In the genomic region with DNA sequence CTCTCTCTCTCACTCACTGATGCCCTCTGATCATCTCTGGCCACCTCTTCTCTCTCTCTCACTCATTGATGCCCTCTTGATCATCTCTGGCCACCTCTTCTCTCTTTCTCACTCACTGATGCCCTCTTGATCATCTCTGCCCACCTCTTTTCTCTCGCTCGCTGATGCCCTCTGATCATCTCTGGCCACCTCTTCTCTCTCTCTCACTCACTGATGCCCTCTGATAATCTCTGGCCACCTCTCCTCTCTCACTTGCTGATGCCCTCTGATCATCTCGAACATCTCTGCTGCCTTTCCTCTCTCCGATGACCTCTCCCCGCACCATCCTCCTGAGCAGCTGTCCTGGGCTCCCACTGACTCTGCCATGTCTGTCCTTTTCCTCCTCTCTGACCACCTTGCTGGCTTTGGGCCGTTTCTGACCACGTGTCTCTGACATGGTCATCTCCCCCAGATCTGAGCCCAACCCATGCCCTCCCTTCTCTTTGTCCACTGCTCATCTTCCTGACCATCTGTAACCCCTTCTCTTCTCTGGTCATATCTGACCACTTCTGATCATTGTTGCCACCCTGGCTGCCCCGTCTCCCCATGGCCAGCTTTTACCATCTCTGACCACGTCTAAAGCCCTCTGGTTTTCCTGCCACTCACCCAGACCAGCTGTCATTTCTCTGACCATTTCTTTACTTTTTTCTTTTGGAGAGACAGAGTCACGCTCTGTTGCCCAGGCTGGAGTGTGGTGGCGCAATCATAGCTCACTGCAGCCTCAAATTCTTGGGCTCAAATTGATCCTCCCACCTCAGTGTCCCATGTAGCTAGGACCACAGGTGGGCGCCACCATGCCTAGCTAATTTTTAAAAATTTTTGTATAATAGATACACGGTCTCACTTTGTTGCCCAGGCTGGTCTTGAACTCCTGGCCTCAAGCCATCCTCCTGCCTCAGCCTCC, we compare ENCODE assay signal across 14 cellular contexts. TPM values are rescaled to one million over a fixed set of nuclear protein-coding genes. Genes with fewer than 3 reads are reported as not detected.
DNase-seq lines count a peak whose midpoint lies in the region; ATAC-seq and TF ChIP-seq lines count a peak whose summit lies in the region.
"Had no signal": no experiment of that assay in that cellular context is flagged by ENCODE, and none has a peak within 500 bp of the region (broad histone marks: within the 10 kb centered on the region; RNA-seq: fewer than 3 reads in every experiment).

No MANE protein-coding gene starts in this region.

- BruUV-seq in HCT116 (replicated peaks; lab: Mats Ljungman, UMichigan), result no TSS peak

- intact Hi-C loops in HCT116 (cut with micrococcal nuclease), result loop anchor here (10.0 kb wide), 1 partner anchor 394 kb away; a partner anchor contains a TSS
- intact Hi-C loops in stomach (cut with DNase I; ENCODE audit: low total_unique reads), result no loop called here

- ATAC-seq in HCT116, result no peak
- no peak for ATAC-seq in HG02852 (IDR thresholded peaks at IDR 0.05; ENCODE audit: unreplicated experiment)

- peak in 1 of 3 experiments; percentile 11; a peak in 1 of 6 replicates for TF ChIP-seq CTCF in HCT116 (IDR thresholded peaks at IDR 0.05 in 2 of 3, conservative IDR thresholded peaks at IDR 0.05 in 1 of 3; ENCODE audit: borderline replicate concordance in 1 of 3, insufficient read depth in 1 of 3, low read depth in 2 of 3, low read length in 2 of 3)
- no peak for TF ChIP-seq CTCF in VCaP (conservative IDR thresholded peaks at IDR 0.05)
- no peak for TF ChIP-seq CTCF in fibroblast of lung (conservative IDR thresholded peaks at IDR 0.05 in 1 of 2, IDR thresholded peaks at IDR 0.05 in 1 of 2; ENCODE audit: low read depth in 1 of 2, low read length in 2 of 2)
- TF ChIP-seq CTCF in stomach (IDR thresholded peaks at IDR 0.05), result no peak

- TF ChIP-seq RAD21 in HCT116 (IDR thresholded peaks at IDR 0.05; ENCODE audit: low read depth), result no peak

- no peaks in the 10 kb centered on the region for H3K9me2 ChIP-seq in HCT116 (ENCODE audit: insufficient read depth)

- CTCF ChIA-PET in HCT116 (lab: Charles Lee), result no interaction called here

- H3K27ac ChIP-seq in HCT116 (ENCODE audit: low read depth, low read length), result no peak overlapping the region
- H3K27ac ChIP-seq in VCaP, result peak overlapping the region; percentile 82; the same call in 1 of the 2 replicates
- H3K27ac ChIP-seq in fibroblast of lung (ENCODE audit: insufficient read depth, low read length), result no peak overlapping the region
- H3K27ac ChIP-seq in stomach, result peak overlapping the region in 1 of 5 donors; percentile 92
- H3K27ac ChIP-seq: neutrophil had no signal

- no peak for TF ChIP-seq EP300 in stomach (IDR thresholded peaks at IDR 0.05)

- H3K4me2 ChIP-seq in HCT116 (ENCODE audit: low read length) (peak overlapping the region; percentile 97; the same call in 1 of the 2 replicates), fibroblast of lung (ENCODE audit: extremely low read depth, insufficient read depth, low read length) (peak overlapping the region; percentile 49)

- 70 to 82% (median 78%) methylated on average over 13 of the region's 13 CpGs for WGBS in stomach, 5 donors

- H3K79me2 ChIP-seq in HCT116 (ENCODE audit: insufficient read depth, low read length) (peaks cover 20% of the 10 kb centered on the region), fibroblast of lung (ENCODE audit: control insufficient read depth, insufficient read depth, low read length) (no peaks in the 10 kb centered on the region)

- no peak for TF ChIP-seq POLR2A in HCT116 (IDR thresholded peaks at IDR 0.05; ENCODE audit: borderline replicate concordance, extremely low read depth, insufficient read depth, insufficient read length)
- no peak for TF ChIP-seq POLR2A in stomach (IDR thresholded peaks at IDR 0.05)

- no peak overlapping the region for H3K9ac ChIP-seq in HCT116 (ENCODE audit: low read length)
- no peak overlapping the region for H3K9ac ChIP-seq in fibroblast of lung (ENCODE audit: insufficient read depth, low read length)

- RAD21 ChIA-PET in HCT116 (lab: Charles Lee; ENCODE audit: low non-redundant PET in 1 of 2, low total read pairs in 2 of 2, uncharacterized antibody in 2 of 2, unreplicated experiment in 2 of 2), result no interaction called here

- H3K9me3 ChIP-seq in HCT116 (ENCODE audit: control insufficient read depth in 1 of 2, insufficient read depth in 1 of 2, low read depth in 1 of 2, low read length in 2 of 2) (no peaks in the 10 kb centered on the region), fibroblast of lung (ENCODE audit: control insufficient read depth, insufficient read depth, low read depth, low read length) (no peaks in the 10 kb centered on the region), stomach (no peaks in the 10 kb centered on the region)
- H3K9me3 ChIP-seq: neutrophil had no signal

- peaks cover 16 to 19% of the 10 kb centered on the region in 2 experiments; a peak in 3 of 4 replicates for H3K4me1 ChIP-seq in HCT116 (ENCODE audit: control insufficient read depth in 1 of 2, insufficient read depth in 2 of 2, low read length in 2 of 2)
- H3K4me1 ChIP-seq in fibroblast of lung (ENCODE audit: control insufficient read depth, extremely low read depth, insufficient read depth, low read length), result peaks cover 5% of the 10 kb centered on the region
- peaks cover 25 to 45% (median 33%) of the 10 kb centered on the region in 4 donors for H3K4me1 ChIP-seq in stomach

- H4K20me1 ChIP-seq in HCT116 (ENCODE audit: insufficient read depth), result no peaks in the 10 kb centered on the region
- H4K20me1 ChIP-seq in fibroblast of lung (ENCODE audit: control insufficient read depth, extremely low read depth, insufficient read depth, low read length), result no peaks in the 10 kb centered on the region

- POLR2A ChIA-PET in HCT116 (lab: Charles Lee), result no interaction called here

- H2AFZ ChIP-seq in HCT116 (ENCODE audit: low read depth, low read length, poor library complexity, severe bottlenecking) (no peak overlapping the region), fibroblast of lung (ENCODE audit: low read length) (no peak overlapping the region)

- DNase-seq in HCT116 (ENCODE audit: low read depth, low spot score) (no peak), fibroblast of lung (ENCODE audit: low read depth in 2 of 2) (no peak), renal cortical epithelial cell (ENCODE audit: low read depth) (peak; percentile 7), stomach (no peak), HUDEP-2 (lab: John Stamatoyannopoulos, UW; ENCODE audit: unreplicated experiment in 76 of 76) (no peak)
- no peak for DNase-seq in stimulated activated naive CD4-positive, alpha-beta T cell treated with Interleukin-2 at 50 U/mL for 16 hours (lab: John Stamatoyannopoulos, UW)
- DNase-seq: GOT3; NK-92 treated with Interleukin-12 subunit alpha and Interleukin-12 subunit beta, amount 100 ng/mL, for 24 hours had no signal

- H3K27me3 ChIP-seq in HCT116 (ENCODE audit: insufficient read depth, low read length), result no peaks in the 10 kb centered on the region
- no peaks in the 10 kb centered on the region for H3K27me3 ChIP-seq in fibroblast of lung (ENCODE audit: control insufficient read depth, insufficient read depth, low read length)
- peaks cover 0 to 5% (median 0%) of the 10 kb centered on the region in 3 donors for H3K27me3 ChIP-seq in stomach

- H3K36me3 ChIP-seq in HCT116 (ENCODE audit: control insufficient read depth in 1 of 2, insufficient read depth in 2 of 2, low read length in 2 of 2), result no peaks in the 10 kb centered on the region; a peak in 2 of 4 replicates
- peaks cover 4% of the 10 kb centered on the region for H3K36me3 ChIP-seq in fibroblast of lung (ENCODE audit: control insufficient read depth, insufficient read depth, low read length)
- H3K36me3 ChIP-seq in stomach, result peaks cover 18 to 47% (median 38%) of the 10 kb centered on the region in 4 donors
- H3K36me3 ChIP-seq: neutrophil had no signal

- H3K4me3 ChIP-seq in HCT116 (replicated peaks in 1 of 2; ENCODE audit: low read depth in 1 of 2, low read length in 2 of 2) (no peak overlapping the region), fibroblast of lung (replicated peaks in 1 of 4; ENCODE audit: control extremely low read depth in 1 of 4, insufficient read depth in 1 of 4, low read depth in 3 of 4, low read length in 4 of 4) (peak overlapping the region in 1 of 4 experiments; percentile 65), stomach (peak overlapping the region in 2 of 4 donors; percentile 68 to 82)

RNA-seq across cellular contexts. Expression of a gene that starts 2.4 kb away (rescaled TPM):
- total RNA-seq in HCT116 (2021; ENCODE audit: unreplicated experiment) (18.8 TPM), fibroblast of lung (2.6 and 3.1 TPM in 2 replicates), renal cortical epithelial cell (0.52 and 6.3 TPM in 2 replicates), stomach (10 to 100 TPM in 2 of 5 donors, 1 to 10 TPM in 2, under 1 TPM in 1; 0.73 to 48.1 (median 4.0) TPM)
- 15.1 and 15.3 TPM in 2 replicates for polyA plus RNA-seq in HCT116 (2012)
- polyA plus RNA-seq in fibroblast of lung (2.2 and 2.6 TPM in 2 replicates), stomach (1 to 10 TPM; 2.0 to 6.7 (median 2.6) TPM)
- 6.6 and 9.6 TPM in 2 replicates for polyA plus RNA-seq in fibroblast of lung (2012)
- polyA minus RNA-seq in fibroblast of lung (ENCODE audit: low replicate concordance), result 9.7 and 12.2 TPM in 2 replicates

RNA-seq across cellular contexts. Expression of a gene that starts 30.5 kb away (rescaled TPM):
- total RNA-seq in HCT116 (2021; ENCODE audit: unreplicated experiment), result 0.49 TPM
- not detected in 2 replicates for polyA plus RNA-seq in HCT116 (2012)
- 0.26 TPM in 1 of 2 replicates, not detected in the other for total RNA-seq in fibroblast of lung
- polyA plus RNA-seq in fibroblast of lung, result not detected in 2 replicates
- 0.31 TPM in 1 of 2 replicates, not detected in the other for polyA plus RNA-seq in fibroblast of lung (2012)
- not detected in 2 replicates for polyA minus RNA-seq in fibroblast of lung (ENCODE audit: low replicate concordance)
- total RNA-seq in renal cortical epithelial cell, result not detected in 2 replicates
- total RNA-seq in stomach, result 10 to 100 TPM in 2 of 5 donors, 1 to 10 TPM in 1, not detected in 2; 9.4 to 72.3 (median 14.1) TPM
- 100 to 1,000 TPM in 1 of 3 donors, 10 to 100 TPM in 2; 38.4 to 106 (median 87.2) TPM for polyA plus RNA-seq in stomach
- total RNA-seq: activated CD8-positive, alpha-beta memory T cell treated with anti-CD3 and anti-CD28 coated beads for 36 hours; endothelial cell of umbilical vein; HT1080 had no signal
- polyA plus RNA-seq: endothelial cell of umbilical vein had no signal

RNA-seq across cellular contexts. Expression of a gene that starts 36.2 kb away (rescaled TPM):
- 1.2 TPM for total RNA-seq in HCT116 (2021; ENCODE audit: unreplicated experiment)
- polyA plus RNA-seq in HCT116 (2012), result 0.59 and 1.2 TPM in 2 replicates
- 1.0 and 2.0 TPM in 2 replicates for total RNA-seq in fibroblast of lung
- polyA plus RNA-seq in fibroblast of lung, result 0.14 and 0.16 TPM in 2 replicates
- 0.73 and 0.76 TPM in 2 replicates for polyA plus RNA-seq in fibroblast of lung (2012)
- polyA minus RNA-seq in fibroblast of lung (ENCODE audit: low replicate concordance), result 3.5 TPM in 1 of 2 replicates, not detected in the other
- total RNA-seq in renal cortical epithelial cell, result not detected in 2 replicates
- total RNA-seq in stomach, result 10 to 100 TPM in 1 of 5 donors, 1 to 10 TPM in 1, not detected in 3; 5.0 to 12.5 TPM
- 10 to 100 TPM in 1 of 3 donors, 1 to 10 TPM in 2; 8.2 to 11.3 (median 9.2) TPM for polyA plus RNA-seq in stomach
- total RNA-seq: endothelial cell of umbilical vein, HT1080 had no signal
- polyA plus RNA-seq: endothelial cell of umbilical vein had no signal

RNA-seq across cellular contexts. Expression of a gene that starts 38.2 kb away (rescaled TPM):
- total RNA-seq in HCT116 (2021; ENCODE audit: unreplicated experiment) (13.7 TPM), fibroblast of lung (2.3 and 2.6 TPM in 2 replicates), renal cortical epithelial cell (4.2 and 8.7 TPM in 2 replicates), stomach (10 to 100 TPM in 3 of 5 donors, 1 to 10 TPM in 1, not detected in 1; 6.6 to 42.0 (median 17.6) TPM)
- polyA plus RNA-seq in HCT116 (2012), result 7.5 and 8.0 TPM in 2 replicates
- polyA plus RNA-seq in fibroblast of lung (1.2 and 2.4 TPM in 2 replicates), stomach (1 to 10 TPM; 2.4 to 7.1 (median 3.3) TPM)
- polyA plus RNA-seq in fibroblast of lung (2012), result 2.3 and 2.8 TPM in 2 replicates
- 1.8 and 7.1 TPM in 2 replicates for polyA minus RNA-seq in fibroblast of lung (ENCODE audit: low replicate concordance)

RNA-seq across cellular contexts. Expression of a gene that starts 56.4 kb away (rescaled TPM):
- 21.0 TPM for total RNA-seq in HCT116 (2021; ENCODE audit: unreplicated experiment)
- 14.2 and 18.1 TPM in 2 replicates for polyA plus RNA-seq in HCT116 (2012)
- total RNA-seq in fibroblast of lung, result 7.8 and 11.8 TPM in 2 replicates
- 5.6 and 6.4 TPM in 2 replicates for polyA plus RNA-seq in fibroblast of lung
- 8.0 and 8.5 TPM in 2 replicates for polyA plus RNA-seq in fibroblast of lung (2012)
- polyA minus RNA-seq in fibroblast of lung (ENCODE audit: low replicate concordance), result 1.4 and 2.4 TPM in 2 replicates
- 9.4 and 10.4 TPM in 2 replicates for total RNA-seq in renal cortical epithelial cell
- total RNA-seq in stomach, result 10 to 100 TPM in 3 of 5 donors, 1 to 10 TPM in 1, not detected in 1; 8.0 to 38.1 (median 21.1) TPM
- 10 to 100 TPM; 19.2 to 31.2 (median 28.3) TPM for polyA plus RNA-seq in stomach
